23 cellular contexts compared by ENCODE assay signal in the genomic region with DNA sequence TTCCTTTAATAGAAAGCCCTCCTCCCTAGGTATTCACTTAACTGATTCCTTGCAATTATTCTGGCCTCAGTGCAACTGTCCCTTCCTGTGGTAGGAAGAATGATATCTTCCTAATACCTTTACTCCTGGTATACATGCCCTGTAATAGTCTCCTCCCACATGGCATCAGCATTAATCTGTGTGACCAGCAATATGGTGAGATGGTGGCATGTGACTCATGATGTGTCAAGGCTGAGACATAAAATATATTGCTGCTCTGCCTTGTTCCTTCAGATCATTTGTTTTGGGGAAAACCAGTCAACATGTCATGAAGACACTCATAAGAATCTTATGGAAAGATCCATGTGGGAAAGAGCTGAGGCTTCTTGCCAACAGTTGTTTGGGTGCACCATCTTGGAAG.
"Had no signal": no experiment of that assay in that cellular context is flagged by ENCODE, and none has a peak within 500 bp of the region (broad histone marks: within the 10 kb centered on the region; RNA-seq: fewer than 3 reads in every experiment).

No MANE protein-coding gene starts in this region.

- ATAC-seq: left lung; stimulated activated naive B cell treated with anti-CD40 and anti-IgM and Interleukin-4, amounts not matched to agents 10 μg/mL and 1 μg/mL and 100 μg/mL, for 72 hours had no signal

- H3K27ac Mint-ChIP-seq: activated B cell treated with CpG ODN at 0.5 μM for 24 hours; activated CD4-positive, alpha-beta memory T cell treated with anti-CD3 and anti-CD28 coated beads for 36 hours; activated naive CD8-positive, alpha-beta T cell treated with anti-CD3 and anti-CD28 coated beads for 36 hours; activated T-helper 1 cell treated with anti-CD3 and anti-CD28 coated beads, Interleukin-12 subunit alpha, Interleukin-12 subunit beta, Interleukin-2, Interleukin-4 antibody, amounts not matched to agents 30 ng/mL and 10 ng/mL and 1 ng/mL, durations not matched to agents 14 hours and 24 hours and 36 hours; nephron progenitor cell; stimulated activated naive B cell treated with anti-CD40 and anti-IgM and Interleukin-4, amounts not matched to agents 10 μg/mL and 1 μg/mL and 100 μg/mL, for 72 hours had no signal

- H3K4me3 ChIP-seq: esophagus muscularis mucosa, left lung, spleen, thoracic aorta had no signal

- H3K27ac ChIP-seq: brain microvascular endothelial cell, esophagus muscularis mucosa, left lung, spleen, thoracic aorta had no signal

- H3K9me3 ChIP-seq: esophagus muscularis mucosa, left lung, spleen, thoracic aorta had no signal

- H3K36me3 Mint-ChIP-seq: activated CD4-positive, alpha-beta memory T cell treated with anti-CD3 and anti-CD28 coated beads for 36 hours; activated naive CD8-positive, alpha-beta T cell treated with anti-CD3 and anti-CD28 coated beads for 36 hours; stimulated activated naive B cell treated with anti-CD40 and anti-IgM and Interleukin-4, amounts not matched to agents 10 μg/mL and 1 μg/mL and 100 μg/mL, for 72 hours had no signal

- H3K36me3 ChIP-seq: brain microvascular endothelial cell, esophagus muscularis mucosa, left lung, spleen, thoracic aorta had no signal

- H3K4me1 ChIP-seq: esophagus muscularis mucosa, left lung, spleen had no signal

- H3K4me1 Mint-ChIP-seq: activated B cell treated with CpG ODN at 0.5 μM for 24 hours; activated naive CD8-positive, alpha-beta T cell treated with anti-CD3 and anti-CD28 coated beads for 36 hours; central memory CD8-positive, alpha-beta T cell; stimulated activated naive B cell treated with anti-CD40 and anti-IgM and Interleukin-4, amounts not matched to agents 10 μg/mL and 1 μg/mL and 100 μg/mL, for 72 hours had no signal

- H3K27me3 ChIP-seq: brain microvascular endothelial cell, esophagus muscularis mucosa, left lung had no signal

- H3K9me3 Mint-ChIP-seq: activated B cell treated with CpG ODN at 0.5 μM for 24 hours; activated CD4-positive, alpha-beta memory T cell treated with anti-CD3 and anti-CD28 coated beads for 36 hours; activated naive CD8-positive, alpha-beta T cell treated with anti-CD3 and anti-CD28 coated beads for 36 hours; activated T-helper 1 cell treated with anti-CD3 and anti-CD28 coated beads, Interleukin-12 subunit alpha, Interleukin-12 subunit beta, Interleukin-2, Interleukin-4 antibody, amounts not matched to agents 30 ng/mL and 10 ng/mL and 1 ng/mL, durations not matched to agents 14 hours and 24 hours and 36 hours; central memory CD8-positive, alpha-beta T cell; nephron progenitor cell; stimulated activated naive B cell treated with anti-CD40 and anti-IgM and Interleukin-4, amounts not matched to agents 10 μg/mL and 1 μg/mL and 100 μg/mL, for 72 hours had no signal

- H3K4me3 Mint-ChIP-seq: activated B cell treated with CpG ODN at 0.5 μM for 24 hours; activated CD4-positive, alpha-beta memory T cell treated with anti-CD3 and anti-CD28 coated beads for 36 hours; activated naive CD8-positive, alpha-beta T cell treated with anti-CD3 and anti-CD28 coated beads for 36 hours; activated T-helper 1 cell treated with anti-CD3 and anti-CD28 coated beads, Interleukin-12 subunit alpha, Interleukin-12 subunit beta, Interleukin-2, Interleukin-4 antibody, amounts not matched to agents 30 ng/mL and 10 ng/mL and 1 ng/mL, durations not matched to agents 14 hours and 24 hours and 36 hours; central memory CD8-positive, alpha-beta T cell; nephron progenitor cell; stimulated activated naive B cell treated with anti-CD40 and anti-IgM and Interleukin-4, amounts not matched to agents 10 μg/mL and 1 μg/mL and 100 μg/mL, for 72 hours had no signal

- FAIRE-seq: TTC549 had no signal

- DNase-seq: activated B cell treated with CpG ODN at 0.5 μM for 24 hours; activated CD4-positive, alpha-beta memory T cell treated with anti-CD3 and anti-CD28 coated beads for 36 hours; activated CD4-positive, alpha-beta T cell treated with anti-CD3 and anti-CD28 coated beads for 4 hours; activated naive CD4-positive, alpha-beta T cell; activated naive CD8-positive, alpha-beta T cell treated with anti-CD3 and anti-CD28 coated beads for 36 hours; activated T-cell treated with anti-CD3 and anti-CD28 coated beads for 4 hours; brain microvascular endothelial cell; cortex of kidney; effector CD4-positive, alpha-beta T cell; islet precursor cell; left lung; nephron progenitor cell; occipital lobe; retina; spleen; stimulated activated CD4-positive, alpha-beta T cell treated with anti-CD3 and anti-CD28 coated beads, Interleukin-4, amount 100 ng/mL, for 4 hours; stimulated activated naive B cell treated with anti-CD40 and anti-IgM and Interleukin-4, amounts not matched to agents 10 μg/mL and 1 μg/mL and 100 μg/mL, for 72 hours; T-helper 2 cell had no signal
